Comparison of ENCODE assay signal across 8 cellular contexts in the genomic region with DNA sequence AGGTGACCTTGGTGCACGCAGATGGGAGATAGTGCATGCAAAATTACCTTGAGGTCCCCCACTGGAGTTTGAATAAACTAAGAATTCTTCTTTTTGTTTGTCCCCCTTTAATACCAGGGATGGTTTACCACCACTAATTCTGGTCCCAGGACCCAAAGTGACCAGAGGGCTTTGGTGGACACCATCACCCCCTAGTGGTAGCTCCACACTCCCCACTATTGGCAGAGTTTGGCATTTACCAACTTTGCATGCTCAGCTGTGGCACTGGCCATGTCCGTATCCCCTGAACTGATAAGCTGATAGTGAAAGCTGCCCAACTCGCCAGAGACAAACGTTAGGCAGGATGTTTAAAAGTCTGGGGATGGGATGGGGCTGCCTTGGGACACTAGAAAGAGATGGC. TPM values are rescaled to one million over a fixed set of nuclear protein-coding genes. Genes with fewer than 3 reads are reported as not detected.
DNase-seq lines count a peak whose midpoint lies in the region; ATAC-seq and TF ChIP-seq lines count a peak whose summit lies in the region.

No MANE protein-coding gene starts in this region.

- H3K9me3 ChIP-seq in H9 (ENCODE audit: control insufficient read depth, low read depth, low read length), result no peaks in the 10 kb centered on the region
- no peaks in the 10 kb centered on the region for H3K9me3 ChIP-seq in OCI-LY3 (ENCODE audit: insufficient read depth, low read length)
- H3K9me3 ChIP-seq in trophoblast cell (ENCODE audit: insufficient read depth, low read depth, low read length), result no peaks in the 10 kb centered on the region

- H3K79me2 ChIP-seq in H9 (ENCODE audit: insufficient read depth, low read length), result no peaks in the 10 kb centered on the region
- no peaks in the 10 kb centered on the region for H3K79me2 ChIP-seq in OCI-LY3 (ENCODE audit: low read length)
- H3K79me2 ChIP-seq in trophoblast cell (ENCODE audit: control insufficient read depth, insufficient read depth, low read length, poor library complexity), result no peaks in the 10 kb centered on the region

- no peak overlapping the region for H3K4ac ChIP-seq in H9 (ENCODE audit: low read depth, low read length)
- no peak overlapping the region for H3K4ac ChIP-seq in trophoblast cell (ENCODE audit: low read depth, low read length)

- no peak overlapping the region for H2BK12ac ChIP-seq in H9 (ENCODE audit: insufficient read length, low read depth, low read length)
- no peak overlapping the region for H2BK12ac ChIP-seq in trophoblast cell (ENCODE audit: low read length)

- H3T11ph ChIP-seq in H9 (ENCODE audit: low read length), result no peak overlapping the region

- H4K91ac ChIP-seq in H9 (ENCODE audit: insufficient read length, low read depth, low read length) (no peak overlapping the region), trophoblast cell (ENCODE audit: low read depth, low read length) (no peak overlapping the region)

- H4K20me1 ChIP-seq in H9 (ENCODE audit: control insufficient read depth, insufficient read depth, insufficient read length), result no peaks in the 10 kb centered on the region
- H4K20me1 ChIP-seq in OCI-LY3 (ENCODE audit: insufficient read depth, low read length), result no peaks in the 10 kb centered on the region

- H3K23me2 ChIP-seq in H9 (ENCODE audit: insufficient read length, low read depth, low read length, poor library complexity, severe bottlenecking), result peaks cover 21% of the 10 kb centered on the region

- H3K9ac ChIP-seq in H9 (ENCODE audit: extremely low read depth, insufficient read length, low read length) (no peak overlapping the region), OCI-LY3 (ENCODE audit: low read length) (no peak overlapping the region), trophoblast cell (ENCODE audit: low read length) (no peak overlapping the region)

- H3K27ac ChIP-seq in H9 (ENCODE audit: insufficient read length, low read depth, low read length) (no peak overlapping the region), OCI-LY3 (ENCODE audit: low read length) (no peak overlapping the region), trophoblast cell (ENCODE audit: low read depth, low read length) (no peak overlapping the region)

- H3K4me3 Mint-ChIP-seq in H9, result peak overlapping the region; percentile 21 to 50; a peak in 1 of 5 replicates

- H3K9me3 Mint-ChIP-seq in H9, result no peaks in the 10 kb centered on the region; a peak in 1 of 5 replicates

- no peak overlapping the region for H3K14ac ChIP-seq in H9 (ENCODE audit: insufficient read depth, low read length)
- no peak overlapping the region for H3K14ac ChIP-seq in trophoblast cell (ENCODE audit: low read length)

- H3K4me2 ChIP-seq in H9 (ENCODE audit: insufficient read depth, insufficient read length, low read length) (peak overlapping the region; percentile 73), OCI-LY3 (ENCODE audit: low read length) (no peak overlapping the region), trophoblast cell (ENCODE audit: low read length) (no peak overlapping the region)

- H3K4me1 ChIP-seq in H9 (ENCODE audit: insufficient read depth, low read length), result 0 out of 2 replicates have a peak, but pooled peaks cover 2% of the 10 kb centered on the region
- H3K4me1 ChIP-seq in OCI-LY3 (ENCODE audit: low read length), result no peaks in the 10 kb centered on the region
- peaks cover 10 to 12% of the 10 kb centered on the region in 2 experiments for H3K4me1 ChIP-seq in trophoblast cell (ENCODE audit: control insufficient read depth in 1 of 2, insufficient read depth in 2 of 2, low read length in 2 of 2)

- no peak overlapping the region for H2BK5ac ChIP-seq in H9 (ENCODE audit: insufficient read length, low read length)
- no peak overlapping the region for H2BK5ac ChIP-seq in trophoblast cell (ENCODE audit: low read depth, low read length, poor library complexity)

- no peak overlapping the region for H2BK15ac ChIP-seq in H9 (ENCODE audit: low read depth, low read length)

- H3K27me3 ChIP-seq in H9 (ENCODE audit: insufficient read depth, low read length), result peaks cover 30% of the 10 kb centered on the region
- H3K27me3 ChIP-seq in OCI-LY3 (ENCODE audit: low read depth, low read length), result 0 out of 2 replicates have a peak, but pooled peaks cover 7% of the 10 kb centered on the region
- H3K27me3 ChIP-seq in trophoblast cell (ENCODE audit: insufficient read depth, low read length), result peaks cover 18% of the 10 kb centered on the region

- no peaks in the 10 kb centered on the region for H3K79me1 ChIP-seq in H9 (ENCODE audit: insufficient read depth, low read depth, low read length, poor library complexity, severe bottlenecking)
- no peaks in the 10 kb centered on the region for H3K79me1 ChIP-seq in trophoblast cell (ENCODE audit: low read length)

- H3K27ac Mint-ChIP-seq in H9, result no peak overlapping the region

- H4K12ac ChIP-seq in trophoblast cell (ENCODE audit: low read depth, low read length), result no peak overlapping the region

- DNase-seq in D341Med (ENCODE audit: low spot score) (peak; percentile 63), H9 (peak; percentile 80), fibroblast of pulmonary artery (ENCODE audit: low read depth) (peak; percentile 18), trophoblast cell (peak; percentile 37 to 67)
- DNase-seq in activated CD8-positive, alpha-beta memory T cell treated with anti-CD3 and anti-CD28 coated beads for 24 hours, result no peak

- H3K18ac ChIP-seq in H9 (ENCODE audit: insufficient read length, low read depth, low read length) (no peak overlapping the region), trophoblast cell (ENCODE audit: low read length) (no peak overlapping the region)

- ATAC-seq in HG02759 (IDR thresholded peaks at IDR 0.05; ENCODE audit: unreplicated experiment) (no peak), HG02852 (IDR thresholded peaks at IDR 0.05; ENCODE audit: unreplicated experiment) (no peak)

- no peak overlapping the region for H4K5ac ChIP-seq in H9 (ENCODE audit: insufficient read length, low read depth, low read length)

- peaks cover 0 to 4% (median 0%) of the 10 kb centered on the region in 3 experiments; a peak in 2 of 7 replicates for H3K36me3 Mint-ChIP-seq in H9 (ENCODE audit: insufficient read depth in 1 of 3, low read depth in 3 of 3)

- peaks cover 26 to 41% of the 10 kb centered on the region in 2 experiments for H3K4me1 Mint-ChIP-seq in H9

- H3K4me3 ChIP-seq in OCI-LY3 (ENCODE audit: low read length) (no peak overlapping the region), fibroblast of pulmonary artery (replicated peaks; ENCODE audit: low read depth, low read length) (no peak overlapping the region), trophoblast cell (ENCODE audit: low read depth, low read length) (no peak overlapping the region)

- H2BK120ac ChIP-seq in H9 (ENCODE audit: low read depth, low read length, poor library complexity, severe bottlenecking) (no peak overlapping the region), trophoblast cell (ENCODE audit: insufficient read depth, low read length, poor library complexity) (no peak overlapping the region)

- no peak overlapping the region for H2BK20ac ChIP-seq in H9 (ENCODE audit: low read depth, low read length, poor library complexity, severe bottlenecking)

- no peak overlapping the region for H3K56ac ChIP-seq in H9 (ENCODE audit: insufficient read length, low read depth, low read length)

- TF ChIP-seq CTCF in H9 (conservative IDR thresholded peaks at IDR 0.05) (peak; percentile 95), OCI-LY3 (IDR thresholded peaks at IDR 0.05; ENCODE audit: low read depth, low read length) (peak; percentile 56), fibroblast of pulmonary artery (IDR thresholded peaks at IDR 0.05; ENCODE audit: low read length, missing control alignments) (peak; percentile 65)

- no peak overlapping the region for H3K23ac ChIP-seq in H9 (ENCODE audit: insufficient read length, low read depth, low read length)
- H3K23ac ChIP-seq in trophoblast cell (ENCODE audit: low read length), result no peak overlapping the region

- WGBS in H9 (ENCODE audit: extremely low coverage, insufficient read length, low lambda C conversion rate), result no CpG with 5 or more reads among the region's 4 CpGs
- WGBS in trophoblast cell (ENCODE audit: extremely low coverage, insufficient coverage, insufficient read length), result no CpG with 5 or more reads among the region's 4 CpGs

- no peak overlapping the region for H2AK5ac ChIP-seq in H9 (ENCODE audit: insufficient read length, low read length)
- no peak overlapping the region for H2AK5ac ChIP-seq in trophoblast cell (ENCODE audit: low read length)

- H4K8ac ChIP-seq in H9 (replicated peaks; ENCODE audit: insufficient read length, low read depth, low read length), result no peak overlapping the region
- no peak overlapping the region for H4K8ac ChIP-seq in trophoblast cell (ENCODE audit: low read depth, low read length)

- no peaks in the 10 kb centered on the region for H3K36me3 ChIP-seq in OCI-LY3 (replicated peaks; ENCODE audit: low read depth, low read length)
- no peaks in the 10 kb centered on the region for H3K36me3 ChIP-seq in trophoblast cell (ENCODE audit: control insufficient read depth in 1 of 2, insufficient read depth in 2 of 2, low read length in 2 of 2)

- H3K27me3 Mint-ChIP-seq in H9 (ENCODE audit: low read depth), result peaks cover 35% of the 10 kb centered on the region

- H2AFZ ChIP-seq in H9 (ENCODE audit: low read length) (no peak overlapping the region), OCI-LY3 (ENCODE audit: low read depth, low read length) (no peak overlapping the region), trophoblast cell (ENCODE audit: insufficient read depth, low read length, poor library complexity) (no peak overlapping the region)

RNA-seq across cellular contexts. Expression of gene ASTN2, which starts 3.3 kb away (rescaled TPM):
- 9.7 and 10.1 TPM in 2 replicates for total RNA-seq in H9 (2021)
- polyA plus RNA-seq in trophoblast cell (2013), result 4.4 and 4.5 TPM in 2 replicates
